In genomic region chr3:177824190-177824786, GRCh38 we compare ENCODE assay signal across 1 cellular context.
TF ChIP-seq lines count a peak whose summit lies in the region.

No MANE protein-coding gene starts in this region.

TF ChIP-seq in HepG2, 621 proteins besides CTCF, POLR2A, EP300 and RAD21 (continued from another document and continues in another):
- TF ChIP-seq, protein P1, sequence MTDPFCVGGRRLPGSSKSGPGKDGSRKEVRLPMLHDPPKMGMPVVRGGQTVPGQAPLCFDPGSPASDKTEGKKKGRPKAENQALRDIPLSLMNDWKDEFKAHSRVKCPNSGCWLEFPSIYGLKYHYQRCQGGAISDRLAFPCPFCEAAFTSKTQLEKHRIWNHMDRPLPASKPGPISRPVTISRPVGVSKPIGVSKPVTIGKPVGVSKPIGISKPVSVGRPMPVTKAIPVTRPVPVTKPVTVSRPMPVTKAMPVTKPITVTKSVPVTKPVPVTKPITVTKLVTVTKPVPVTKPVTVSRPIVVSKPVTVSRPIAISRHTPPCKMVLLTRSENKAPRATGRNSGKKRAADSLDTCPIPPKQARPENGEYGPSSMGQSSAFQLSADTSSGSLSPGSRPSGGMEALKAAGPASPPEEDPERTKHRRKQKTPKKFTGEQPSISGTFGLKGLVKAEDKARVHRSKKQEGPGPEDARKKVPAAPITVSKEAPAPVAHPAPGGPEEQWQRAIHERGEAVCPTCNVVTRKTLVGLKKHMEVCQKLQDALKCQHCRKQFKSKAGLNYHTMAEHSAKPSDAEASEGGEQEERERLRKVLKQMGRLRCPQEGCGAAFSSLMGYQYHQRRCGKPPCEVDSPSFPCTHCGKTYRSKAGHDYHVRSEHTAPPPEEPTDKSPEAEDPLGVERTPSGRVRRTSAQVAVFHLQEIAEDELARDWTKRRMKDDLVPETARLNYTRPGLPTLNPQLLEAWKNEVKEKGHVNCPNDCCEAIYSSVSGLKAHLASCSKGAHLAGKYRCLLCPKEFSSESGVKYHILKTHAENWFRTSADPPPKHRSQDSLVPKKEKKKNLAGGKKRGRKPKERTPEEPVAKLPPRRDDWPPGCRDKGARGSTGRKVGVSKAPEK (CRISPR knock-in tag; IDR thresholded peaks at IDR 0.05; ENCODE audit: borderline replicate concordance), result peak; percentile 71; the same call in 1 of the 2 replicates
- TF ChIP-seq GATA4 (IDR thresholded peaks at IDR 0.05; ENCODE audit: borderline replicate concordance, low read depth) (peak; percentile 62; the same call in 1 of the 2 replicates), HNF4G (IDR thresholded peaks at IDR 0.05; ENCODE audit: borderline replicate concordance, low read depth, low read length) (peak; percentile 92), HNF4G (CRISPR knock-in tag; IDR thresholded peaks at IDR 0.05; ENCODE audit: borderline replicate concordance, low read depth) (peak; percentile 75; the same call in 1 of the 2 replicates), AKAP8 (CRISPR knock-in tag; IDR thresholded peaks at IDR 0.05) (no peak), ZNF746 (CRISPR knock-in tag; IDR thresholded peaks at IDR 0.05) (peak; percentile 69; the same call in 1 of the 2 replicates), ZNF362 (CRISPR knock-in tag; IDR thresholded peaks at IDR 0.05; ENCODE audit: borderline replicate concordance) (peak; percentile 73; the same call in 1 of the 2 replicates), HCFC1 (IDR thresholded peaks at IDR 0.05; ENCODE audit: low read depth, low read length) (no peak), CBX5 (CRISPR knock-in tag; IDR thresholded peaks at IDR 0.05; ENCODE audit: borderline replicate concordance) (peak; percentile 87; the same call in 1 of the 2 replicates), MATR3 (CRISPR knock-in tag; IDR thresholded peaks at IDR 0.05) (no peak), POLR2AphosphoS5 (IDR thresholded peaks at IDR 0.05; ENCODE audit: low read depth, low read length) (peak; percentile 61), ZNF510 (CRISPR knock-in tag; IDR thresholded peaks at IDR 0.05; ENCODE audit: low read depth) (peak; percentile 53; the same call in 1 of the 2 replicates), SAP130 (CRISPR knock-in tag; IDR thresholded peaks at IDR 0.05; ENCODE audit: low read depth) (peak; percentile 85), TBX3 (IDR thresholded peaks at IDR 0.05; ENCODE audit: borderline replicate concordance) (peak; percentile 55; the same call in 1 of the 2 replicates), ZNF263 (CRISPR knock-in tag; IDR thresholded peaks at IDR 0.05) (peak; percentile 100), ZNF552 (CRISPR knock-in tag; IDR thresholded peaks at IDR 0.05; ENCODE audit: borderline replicate concordance) (no peak), BRD4 (CRISPR knock-in tag; IDR thresholded peaks at IDR 0.05) (peak; percentile 70; the same call in 1 of the 2 replicates), ZNF543 (CRISPR knock-in tag; IDR thresholded peaks at IDR 0.05) (0 out of 2 replicates have a peak, but pooled peaks have one; percentile 28), ZNF12 (CRISPR knock-in tag; IDR thresholded peaks at IDR 0.05) (peak; percentile 76; the same call in 1 of the 2 replicates), CEBPG (CRISPR knock-in tag; IDR thresholded peaks at IDR 0.05) (peak; percentile 96), THAP7 (CRISPR knock-in tag; IDR thresholded peaks at IDR 0.05) (0 out of 2 replicates have a peak, but pooled peaks have one; percentile 37), ZHX1 (CRISPR knock-in tag; IDR thresholded peaks at IDR 0.05; ENCODE audit: low read depth) (peak; percentile 48; the same call in 1 of the 2 replicates), SALL1 (CRISPR knock-in tag; IDR thresholded peaks at IDR 0.05) (peak; percentile 98), STAT6 (CRISPR knock-in tag; IDR thresholded peaks at IDR 0.05; ENCODE audit: borderline replicate concordance) (peak; percentile 43; the same call in 1 of the 2 replicates)
- TF ChIP-seq, protein P2, sequence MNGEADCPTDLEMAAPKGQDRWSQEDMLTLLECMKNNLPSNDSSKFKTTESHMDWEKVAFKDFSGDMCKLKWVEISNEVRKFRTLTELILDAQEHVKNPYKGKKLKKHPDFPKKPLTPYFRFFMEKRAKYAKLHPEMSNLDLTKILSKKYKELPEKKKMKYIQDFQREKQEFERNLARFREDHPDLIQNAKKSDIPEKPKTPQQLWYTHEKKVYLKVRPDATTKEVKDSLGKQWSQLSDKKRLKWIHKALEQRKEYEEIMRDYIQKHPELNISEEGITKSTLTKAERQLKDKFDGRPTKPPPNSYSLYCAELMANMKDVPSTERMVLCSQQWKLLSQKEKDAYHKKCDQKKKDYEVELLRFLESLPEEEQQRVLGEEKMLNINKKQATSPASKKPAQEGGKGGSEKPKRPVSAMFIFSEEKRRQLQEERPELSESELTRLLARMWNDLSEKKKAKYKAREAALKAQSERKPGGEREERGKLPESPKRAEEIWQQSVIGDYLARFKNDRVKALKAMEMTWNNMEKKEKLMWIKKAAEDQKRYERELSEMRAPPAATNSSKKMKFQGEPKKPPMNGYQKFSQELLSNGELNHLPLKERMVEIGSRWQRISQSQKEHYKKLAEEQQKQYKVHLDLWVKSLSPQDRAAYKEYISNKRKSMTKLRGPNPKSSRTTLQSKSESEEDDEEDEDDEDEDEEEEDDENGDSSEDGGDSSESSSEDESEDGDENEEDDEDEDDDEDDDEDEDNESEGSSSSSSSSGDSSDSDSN (CRISPR knock-in tag; IDR thresholded peaks at IDR 0.05), result 0 out of 2 replicates have a peak, but pooled peaks have one; percentile 22
- TF ChIP-seq, protein P3, sequence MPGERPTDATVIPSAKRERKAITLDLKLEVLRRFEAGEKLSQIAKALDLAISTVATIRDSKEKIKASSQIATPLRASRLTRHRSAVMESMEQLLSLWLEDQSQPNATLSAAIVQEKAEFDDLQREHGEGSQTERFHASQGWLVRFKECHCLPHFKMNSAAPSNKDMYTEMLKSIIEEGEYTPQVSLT (CRISPR knock-in tag; IDR thresholded peaks at IDR 0.05; ENCODE audit: borderline replicate concordance, low read depth), result no peak
- TF ChIP-seq, protein P4, sequence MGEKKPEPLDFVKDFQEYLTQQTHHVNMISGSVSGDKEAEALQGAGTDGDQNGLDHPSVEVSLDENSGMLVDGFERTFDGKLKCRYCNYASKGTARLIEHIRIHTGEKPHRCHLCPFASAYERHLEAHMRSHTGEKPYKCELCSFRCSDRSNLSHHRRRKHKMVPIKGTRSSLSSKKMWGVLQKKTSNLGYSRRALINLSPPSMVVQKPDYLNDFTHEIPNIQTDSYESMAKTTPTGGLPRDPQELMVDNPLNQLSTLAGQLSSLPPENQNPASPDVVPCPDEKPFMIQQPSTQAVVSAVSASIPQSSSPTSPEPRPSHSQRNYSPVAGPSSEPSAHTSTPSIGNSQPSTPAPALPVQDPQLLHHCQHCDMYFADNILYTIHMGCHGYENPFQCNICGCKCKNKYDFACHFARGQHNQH (CRISPR knock-in tag; IDR thresholded peaks at IDR 0.05), result peak; percentile 87; the same call in 1 of the 2 replicates
- TF ChIP-seq, protein P5, sequence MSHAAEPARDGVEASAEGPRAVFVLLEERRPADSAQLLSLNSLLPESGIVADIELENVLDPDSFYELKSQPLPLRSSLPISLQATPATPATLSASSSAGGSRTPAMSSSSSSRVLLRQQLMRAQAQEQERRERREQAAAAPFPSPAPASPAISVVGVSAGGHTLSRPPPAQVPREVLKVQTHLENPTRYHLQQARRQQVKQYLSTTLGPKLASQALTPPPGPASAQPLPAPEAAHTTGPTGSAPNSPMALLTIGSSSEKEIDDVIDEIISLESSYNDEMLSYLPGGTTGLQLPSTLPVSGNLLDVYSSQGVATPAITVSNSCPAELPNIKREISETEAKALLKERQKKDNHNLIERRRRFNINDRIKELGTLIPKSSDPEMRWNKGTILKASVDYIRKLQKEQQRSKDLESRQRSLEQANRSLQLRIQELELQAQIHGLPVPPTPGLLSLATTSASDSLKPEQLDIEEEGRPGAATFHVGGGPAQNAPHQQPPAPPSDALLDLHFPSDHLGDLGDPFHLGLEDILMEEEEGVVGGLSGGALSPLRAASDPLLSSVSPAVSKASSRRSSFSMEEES (CRISPR knock-in tag; IDR thresholded peaks at IDR 0.05), result peak; percentile 99
- TF ChIP-seq, protein P6, sequence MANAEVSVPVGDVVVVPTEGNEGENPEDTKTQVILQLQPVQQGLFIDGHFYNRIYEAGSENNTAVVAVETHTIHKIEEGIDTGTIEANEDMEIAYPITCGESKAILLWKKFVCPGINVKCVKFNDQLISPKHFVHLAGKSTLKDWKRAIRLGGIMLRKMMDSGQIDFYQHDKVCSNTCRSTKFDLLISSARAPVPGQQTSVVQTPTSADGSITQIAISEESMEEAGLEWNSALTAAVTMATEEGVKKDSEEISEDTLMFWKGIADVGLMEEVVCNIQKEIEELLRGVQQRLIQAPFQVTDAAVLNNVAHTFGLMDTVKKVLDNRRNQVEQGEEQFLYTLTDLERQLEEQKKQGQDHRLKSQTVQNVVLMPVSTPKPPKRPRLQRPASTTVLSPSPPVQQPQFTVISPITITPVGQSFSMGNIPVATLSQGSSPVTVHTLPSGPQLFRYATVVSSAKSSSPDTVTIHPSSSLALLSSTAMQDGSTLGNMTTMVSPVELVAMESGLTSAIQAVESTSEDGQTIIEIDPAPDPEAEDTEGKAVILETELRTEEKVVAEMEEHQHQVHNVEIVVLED (CRISPR knock-in tag; IDR thresholded peaks at IDR 0.05; ENCODE audit: borderline replicate concordance), result peak; percentile 60; the same call in 1 of the 2 replicates
